21 cellular contexts compared by ENCODE assay signal in the genomic region with DNA sequence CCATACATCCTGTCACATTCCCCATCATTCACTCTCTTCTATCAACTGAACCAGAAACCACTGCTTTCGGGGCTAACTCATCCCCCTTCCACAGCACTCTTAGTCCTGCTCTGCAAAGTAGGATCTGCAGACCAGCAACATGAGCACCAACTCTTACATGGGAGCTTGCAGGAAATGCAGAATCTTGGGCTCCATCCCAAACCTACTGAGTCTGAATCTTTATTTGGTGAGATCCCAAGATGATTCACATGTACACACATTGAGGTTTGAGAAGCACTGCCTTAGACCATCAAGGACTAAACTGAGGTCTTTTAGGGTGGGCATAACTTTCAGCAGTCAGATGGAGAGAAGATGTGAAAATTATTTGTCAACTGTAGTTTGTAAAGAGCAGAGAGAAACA.
"Had no signal": no experiment of that assay in that cellular context is flagged by ENCODE, and none has a peak within 500 bp of the region (broad histone marks: within the 10 kb centered on the region; RNA-seq: fewer than 3 reads in every experiment).

No MANE protein-coding gene starts in this region.

- ATAC-seq: esophagus mucosa; left ventricle myocardium superior; lower lobe of right lung; natural killer cell; psoas muscle; right cardiac atrium; stimulated activated naive B cell treated with anti-CD40 and anti-IgM and Interleukin-4, amounts not matched to agents 10 μg/mL and 1 μg/mL and 100 μg/mL, for 72 hours; upper lobe of right lung had no signal

- H3K27me3 ChIP-seq: colonic mucosa, ovary, suprapubic skin, transverse colon, upper lobe of right lung, uterus had no signal

- H3K9me3 ChIP-seq: colonic mucosa, lower lobe of right lung, ovary, psoas muscle, suprapubic skin, transverse colon, upper lobe of right lung, uterus had no signal

- H3K4me3 ChIP-seq: colonic mucosa, lower lobe of right lung, ovary, psoas muscle, suprapubic skin, transverse colon, upper lobe of right lung, uterus had no signal

- H3K36me3 ChIP-seq: colonic mucosa, lower lobe of right lung, ovary, suprapubic skin, transverse colon, upper lobe of right lung, uterus had no signal

- H3K27ac ChIP-seq: colonic mucosa, epithelial cell of prostate, lower lobe of right lung, ovary, psoas muscle, suprapubic skin, transverse colon, upper lobe of right lung, uterus had no signal

- H3K4me1 ChIP-seq: colonic mucosa, lower lobe of right lung, psoas muscle, transverse colon, upper lobe of right lung, uterus had no signal

- DNase-seq: colonic mucosa; effector CD8-positive, alpha-beta T cell; endodermal cell; left ventricle myocardium superior; lower lobe of right lung; natural killer cell; occipital lobe; ovary; posterior cingulate gyrus; psoas muscle; right cardiac atrium; small intestine; stimulated activated CD4-positive, alpha-beta T cell treated with anti-CD3 and anti-CD28 coated beads, Interleukin-15, amount 100 ng/mL, for 24 hours; stimulated activated CD4-positive, alpha-beta T cell treated with anti-CD3 and anti-CD28 coated beads, Interleukin-2, amount 100 ng/mL, for 48 hours; stimulated activated naive B cell treated with anti-CD40 and anti-IgM and Interleukin-4, amounts not matched to agents 10 μg/mL and 1 μg/mL and 100 μg/mL, for 72 hours; transverse colon; upper lobe of right lung; uterus had no signal
